ENCODE assay signal across 34 cellular contexts in genomic region chrX:119325456-119325855, GRCh38.
DNase-seq lines count a peak whose midpoint lies in the region; ATAC-seq, FAIRE-seq and TF ChIP-seq lines count a peak whose summit lies in the region.
"Had no signal": no experiment of that assay in that cellular context is flagged by ENCODE, and none has a peak within 500 bp of the region (broad histone marks: within the 10 kb centered on the region; RNA-seq: fewer than 3 reads in every experiment).

No MANE protein-coding gene starts in this region.

- H3K4me3 ChIP-seq in GM23248 (no peak overlapping the region), astrocyte (ENCODE audit: insufficient read depth, low read depth, low read length) (no peak overlapping the region), iPS-18a (ENCODE audit: low read length) (peak overlapping the region; percentile 13), smooth muscle cell (no peak overlapping the region)
- H3K4me3 ChIP-seq: dorsolateral prefrontal cortex, GM12878, hepatocyte, skin epidermis, suprapubic skin, upper lobe of left lung had no signal

- no peaks in the 10 kb centered on the region for H3K9me3 Mint-ChIP-seq in astrocyte (ENCODE audit: unreplicated experiment)
- H3K9me3 Mint-ChIP-seq: CD4-positive, alpha-beta memory T cell had no signal

- H3K9me3 ChIP-seq in GM23248 (ENCODE audit: low read depth), result no peaks in the 10 kb centered on the region
- H3K9me3 ChIP-seq in astrocyte (ENCODE audit: insufficient read depth, low read depth, low read length), result no peaks in the 10 kb centered on the region
- H3K9me3 ChIP-seq in iPS-18a (ENCODE audit: control insufficient read depth, low read depth, low read length), result peaks cover 5% of the 10 kb centered on the region
- H3K9me3 ChIP-seq in smooth muscle cell (replicated peaks; ENCODE audit: low read depth), result peaks cover 2% of the 10 kb centered on the region
- H3K9me3 ChIP-seq: suprapubic skin, upper lobe of left lung had no signal

- H3K9ac ChIP-seq in GM23248 (no peak overlapping the region), astrocyte (ENCODE audit: low read length) (no peak overlapping the region), iPS-18a (ENCODE audit: low read length) (no peak overlapping the region), smooth muscle cell (ENCODE audit: low read depth) (no peak overlapping the region)
- H3K9ac ChIP-seq: parathyroid adenoma had no signal

- 52 to 66% methylated on average over 3 of the region's 3 CpGs for WGBS in GM23248 (ENCODE audit: low coverage in 1 of 2, low lambda C conversion rate in 2 of 2, missing lambda C conversion rate in 2 of 2), 2 experiments
- WGBS in smooth muscle cell (ENCODE audit: low lambda C conversion rate), result 55% methylated on average over 3 of the region's 3 CpGs

- H3K27ac ChIP-seq in GM23248 (no peak overlapping the region), astrocyte (ENCODE audit: low read depth, low read length) (no peak overlapping the region), iPS-18a (ENCODE audit: low read length) (peak overlapping the region; percentile 31), smooth muscle cell (ENCODE audit: low read depth) (no peak overlapping the region)
- H3K27ac ChIP-seq: dorsolateral prefrontal cortex, hepatocyte, parathyroid adenoma, skin epidermis, suprapubic skin, upper lobe of left lung, VCaP had no signal

- H3F3A ChIP-seq in GM23248 (ENCODE audit: insufficient read depth) (no peaks in the 10 kb centered on the region), smooth muscle cell (ENCODE audit: low read depth) (no peaks in the 10 kb centered on the region)

- no peak overlapping the region for H3K4me2 ChIP-seq in GM23248 (ENCODE audit: unreplicated experiment)
- no peak overlapping the region for H3K4me2 ChIP-seq in astrocyte (ENCODE audit: low read length)
- no peak overlapping the region for H3K4me2 ChIP-seq in smooth muscle cell
- H3K4me2 ChIP-seq: hepatocyte had no signal

- TF ChIP-seq CTCF in astrocyte (IDR thresholded peaks at IDR 0.05; ENCODE audit: insufficient read depth, low read depth, low read length) (no peak), smooth muscle cell (IDR thresholded peaks at IDR 0.05; ENCODE audit: borderline replicate concordance, insufficient read depth, poor library complexity, severe bottlenecking) (no peak)

- no peaks in the 10 kb centered on the region for H3K36me3 Mint-ChIP-seq in astrocyte (ENCODE audit: low read depth, unreplicated experiment)
- H3K36me3 Mint-ChIP-seq: activated naive CD8-positive, alpha-beta T cell; CD4-positive, alpha-beta memory T cell had no signal

- no peaks in the 10 kb centered on the region for H3K36me3 ChIP-seq in GM23248 (ENCODE audit: low read depth)
- no peaks in the 10 kb centered on the region for H3K36me3 ChIP-seq in astrocyte (ENCODE audit: insufficient read depth, low read length)
- no peaks in the 10 kb centered on the region for H3K36me3 ChIP-seq in iPS-18a (ENCODE audit: control insufficient read depth, low read depth, low read length)
- H3K36me3 ChIP-seq in smooth muscle cell (ENCODE audit: low read depth), result no peaks in the 10 kb centered on the region
- H3K36me3 ChIP-seq: suprapubic skin, upper lobe of left lung had no signal

- H4K20me1 ChIP-seq in GM23248 (ENCODE audit: insufficient read depth) (no peaks in the 10 kb centered on the region), astrocyte (ENCODE audit: insufficient read depth, low read length) (no peaks in the 10 kb centered on the region), smooth muscle cell (ENCODE audit: low read depth) (no peaks in the 10 kb centered on the region)

- H3K4me1 ChIP-seq in GM23248 (ENCODE audit: insufficient read depth) (no peaks in the 10 kb centered on the region), astrocyte (ENCODE audit: insufficient read depth, low read length) (no peaks in the 10 kb centered on the region), iPS-18a (ENCODE audit: control insufficient read depth, low read depth, low read length) (peaks cover 7% of the 10 kb centered on the region), smooth muscle cell (ENCODE audit: low read depth) (no peaks in the 10 kb centered on the region)
- H3K4me1 ChIP-seq: parathyroid adenoma, suprapubic skin, upper lobe of left lung had no signal

- H3K4me1 Mint-ChIP-seq in astrocyte (ENCODE audit: low read depth, unreplicated experiment), result peaks cover 7% of the 10 kb centered on the region
- H3K4me1 Mint-ChIP-seq: B cell; CD4-positive, alpha-beta memory T cell had no signal

- DNase-seq in AG08395 (ENCODE audit: low spot score) (peak; percentile 29), GM23248 (peak; percentile 12), astrocyte (ENCODE audit: low read depth) (peak; percentile 37), amniotic stem cell (lab: John Stamatoyannopoulos, UW) (no peak), smooth muscle cell (lab: John Stamatoyannopoulos, UW; ENCODE audit: unreplicated experiment) (no peak), SK-N-DZ (ENCODE audit: low spot score) (no peak)
- DNase-seq: activated CD4-positive, alpha-beta T cell treated with anti-CD3 and anti-CD28 coated beads for 48 hours; activated CD8-positive, alpha-beta memory T cell treated with anti-CD3 and anti-CD28 coated beads for 24 hours; activated effector memory CD4-positive, alpha-beta T cell treated with anti-CD3 and anti-CD28 coated beads, Interleukin-2, amount 50 U/mL, for 16 hours; CD4-positive, alpha-beta memory T cell; cerebellar nuclear complex; dorsolateral prefrontal cortex; H9; left colon; NCI-H1417; NCI-H2029 treated with DMSO at 0.1 percent for 48 hours; NCI-H69; retina; SHP77; stimulated activated naive CD4-positive, alpha-beta T cell treated with Interleukin-2 at 50 U/mL for 16 hours; upper lobe of left lung had no signal

- no peak overlapping the region for H3K27ac Mint-ChIP-seq in astrocyte (ENCODE audit: unreplicated experiment)
- H3K27ac Mint-ChIP-seq: activated naive CD8-positive, alpha-beta T cell; B cell; CD4-positive, alpha-beta memory T cell; H9 had no signal

- H2AFZ ChIP-seq in GM23248 (no peak overlapping the region), astrocyte (ENCODE audit: low read depth, low read length) (no peak overlapping the region), smooth muscle cell (ENCODE audit: low read depth) (no peak overlapping the region)
- H2AFZ ChIP-seq: hepatocyte, parathyroid adenoma had no signal

- H3K27me3 ChIP-seq in GM23248 (replicated peaks; ENCODE audit: insufficient read depth), result no peaks in the 10 kb centered on the region
- no peaks in the 10 kb centered on the region for H3K27me3 ChIP-seq in astrocyte (ENCODE audit: insufficient read depth, low read length)
- H3K27me3 ChIP-seq in iPS-18a (ENCODE audit: control insufficient read depth, insufficient read depth, low read length), result no peaks in the 10 kb centered on the region
- no peaks in the 10 kb centered on the region for H3K27me3 ChIP-seq in smooth muscle cell (ENCODE audit: low read depth)
- H3K27me3 ChIP-seq: hepatocyte, suprapubic skin, upper lobe of left lung had no signal

- in situ Hi-C loops in GM23248 (cut with MboI), result no loop called here

- H3K9me2 ChIP-seq in GM23248 (ENCODE audit: insufficient read depth), result no peaks in the 10 kb centered on the region

- no peaks in the 10 kb centered on the region for H3K79me2 ChIP-seq in GM23248 (ENCODE audit: insufficient read depth)
- H3K79me2 ChIP-seq in astrocyte (ENCODE audit: insufficient read depth, low read length), result no peaks in the 10 kb centered on the region
- H3K79me2 ChIP-seq in smooth muscle cell (ENCODE audit: low read depth), result no peaks in the 10 kb centered on the region
- H3K79me2 ChIP-seq: hepatocyte, parathyroid adenoma had no signal

- peak; percentile 87 for FAIRE-seq in astrocyte (lab: Jason Lieb, UNC)
- FAIRE-seq: D721Med, GM12878, HepG2 had no signal

- no peak for ATAC-seq in HG03565 (IDR thresholded peaks at IDR 0.05; ENCODE audit: unreplicated experiment)
- ATAC-seq: GM12878, HepG2, left colon, Panc1 had no signal

- H3K27me3 Mint-ChIP-seq in astrocyte (ENCODE audit: low read depth, unreplicated experiment), result no peaks in the 10 kb centered on the region
- H3K27me3 Mint-ChIP-seq: activated naive CD8-positive, alpha-beta T cell; CD4-positive, alpha-beta memory T cell had no signal

- H3K4me3 Mint-ChIP-seq in astrocyte (ENCODE audit: unreplicated experiment), result no peak overlapping the region
- H3K4me3 Mint-ChIP-seq: activated naive CD8-positive, alpha-beta T cell; B cell; CD4-positive, alpha-beta memory T cell; H9 had no signal

Comparison
In these comparisons a context has a peak if more than half of its experiments do, and no peak if none do; other contexts are left out.
1. DNase-seq: peak in AG08395 (single experiment), GM23248 (single experiment) and astrocyte (single experiment); none in amniotic stem cell (single experiment), smooth muscle cell (single experiment) and SK-N-DZ (single experiment).